Comparison of ENCODE assay signal across 27 cellular contexts in genomic region chr10:132210766-132211165, GRCh38.
"Had no signal": no experiment of that assay in that cellular context is flagged by ENCODE, and none has a peak within 500 bp of the region (broad histone marks: within the 10 kb centered on the region; RNA-seq: fewer than 3 reads in every experiment).

No MANE protein-coding gene starts in this region.

- H3K4me3 ChIP-seq: heart left ventricle, hepatocyte, left lung, lung, mucosa of descending colon, pancreas, prostate gland, skin epidermis, stomach, testis, thyroid gland, transverse colon, upper lobe of left lung, vagina had no signal

- H3K4me1 ChIP-seq: left lung, pancreas, prostate gland, stomach, testis, thyroid gland, transverse colon, upper lobe of left lung, vagina had no signal

- H3K4me3 Mint-ChIP-seq: naive thymus-derived CD4-positive, alpha-beta T cell; natural killer cell treated with Interleukin-12 subunit alpha and Interleukin-12 subunit beta and Interleukin-15 and Interleukin-18, amount 100 ng/mL, for 72 hours; stimulated activated naive B cell treated with anti-CD40 and anti-IgM and Interleukin-4, amounts not matched to agents 10 μg/mL and 1 μg/mL and 100 μg/mL, for 72 hours had no signal

- H3K27ac Mint-ChIP-seq: naive thymus-derived CD4-positive, alpha-beta T cell; natural killer cell treated with Interleukin-12 subunit alpha and Interleukin-12 subunit beta and Interleukin-15 and Interleukin-18, amount 100 ng/mL, for 72 hours; stimulated activated naive B cell treated with anti-CD40 and anti-IgM and Interleukin-4, amounts not matched to agents 10 μg/mL and 1 μg/mL and 100 μg/mL, for 72 hours had no signal

- H3K4me1 Mint-ChIP-seq: naive thymus-derived CD4-positive, alpha-beta T cell had no signal

- ATAC-seq: heart left ventricle; left colon; left lung; mucosa of descending colon; naive thymus-derived CD4-positive, alpha-beta T cell; natural killer cell treated with Interleukin-12 subunit alpha and Interleukin-12 subunit beta and Interleukin-15 and Interleukin-18, amount 100 ng/mL, for 72 hours; pancreas; sciatic nerve; stimulated activated naive B cell treated with anti-CD40 and anti-IgM and Interleukin-4, amounts not matched to agents 10 μg/mL and 1 μg/mL and 100 μg/mL, for 72 hours; stimulated activated naive CD8-positive, alpha-beta T cell treated with anti-CD3 and anti-CD28 coated beads, Interleukin-15, Interleukin-2, amounts not matched to agents 100 U/mL and 50 U/mL, for 24 hours had no signal

- H3K27me3 Mint-ChIP-seq: naive thymus-derived CD4-positive, alpha-beta T cell; natural killer cell treated with Interleukin-12 subunit alpha and Interleukin-12 subunit beta and Interleukin-15 and Interleukin-18, amount 100 ng/mL, for 72 hours; stimulated activated naive B cell treated with anti-CD40 and anti-IgM and Interleukin-4, amounts not matched to agents 10 μg/mL and 1 μg/mL and 100 μg/mL, for 72 hours had no signal

- DNase-seq: islet precursor cell; kidney glomerular epithelial cell; left colon; midbrain; stimulated activated CD4-positive, alpha-beta T cell treated with anti-CD3 and anti-CD28 coated beads, Interleukin-12 subunit alpha, Interleukin-12 subunit beta, amount 100 ng/mL, for 4 hours; stimulated activated CD4-positive, alpha-beta T cell treated with anti-CD3 and anti-CD28 coated beads, Interleukin-15, amount 100 ng/mL, for 24 hours; stimulated activated CD4-positive, alpha-beta T cell treated with anti-CD3 and anti-CD28 coated beads, Interleukin-2, amount 100 ng/mL, for 24 hours; stimulated activated CD4-positive, alpha-beta T cell treated with anti-CD3 and anti-CD28 coated beads, Interleukin-4, amount 100 ng/mL, for 1 hour; stimulated activated naive B cell treated with anti-CD40 and anti-IgM and Interleukin-4, amounts not matched to agents 10 μg/mL and 1 μg/mL and 100 μg/mL, for 72 hours; stimulated activated naive CD8-positive, alpha-beta T cell treated with anti-CD3 and anti-CD28 coated beads, Interleukin-15, Interleukin-2, amounts not matched to agents 100 U/mL and 50 U/mL, for 24 hours; stomach; testis; thyroid gland; transverse colon had no signal

- H3K9me3 ChIP-seq: mucosa of descending colon, pancreas, prostate gland, testis, thyroid gland, vagina had no signal

- H3K27me3 ChIP-seq: heart left ventricle, hepatocyte, left lung, pancreas, stomach, testis, thyroid gland, transverse colon, upper lobe of left lung, vagina had no signal

- H2AFZ ChIP-seq: hepatocyte had no signal

- H3K4me2 ChIP-seq: hepatocyte had no signal

- H3K27ac ChIP-seq: heart left ventricle, hepatocyte, left lung, pancreas, prostate gland, skin epidermis, stomach, testis, thyroid gland, transverse colon, upper lobe of left lung, vagina had no signal

- H3K36me3 ChIP-seq: heart left ventricle, pancreas, prostate gland, thyroid gland, transverse colon, vagina had no signal
